ENCODE assay signal across 8 cellular contexts in genomic region chr15:101294731-101295606, GRCh38.
DNase-seq lines count a peak whose midpoint lies in the region; ATAC-seq and TF ChIP-seq lines count a peak whose summit lies in the region.

Gene SNRPA1 (minus strand): TSS chr15:101295248. CDS start chr15:101295178, 70 bp downstream.

- H3K9ac ChIP-seq in SK-N-MC (ENCODE audit: insufficient read length) = peak within 1 kb of the TSS; percentile 98

- H3K27me3 ChIP-seq in GM06990 (replicated peaks; ENCODE audit: control insufficient read depth, insufficient read depth, low read length) = no peaks in the 10 kb centered on the region

- H3K36me3 ChIP-seq in GM06990 (ENCODE audit: control insufficient read depth, insufficient read depth, low read length) = peaks cover 4% of the 10 kb centered on the region; the same call in 1 of the 2 replicates
- peaks cover 25% of the 10 kb centered on the region for H3K36me3 ChIP-seq in SK-N-MC (ENCODE audit: insufficient read depth, low read length)

- TF ChIP-seq CTCF in GM06990 (IDR thresholded peaks at IDR 0.05; ENCODE audit: insufficient read depth, low read length, poor library complexity, severe bottlenecking) = no peak

- H3K27me3 Mint-ChIP-seq in activated naive CD4-positive, alpha-beta T cell treated with anti-CD3 and anti-CD28 coated beads, Interleukin-2, amount 10 ng/mL, durations not matched to agents 7 days and 5 days = no peaks in the 10 kb centered on the region

- H3K27ac Mint-ChIP-seq in activated naive CD4-positive, alpha-beta T cell treated with anti-CD3 and anti-CD28 coated beads, Interleukin-2, amount 10 ng/mL, durations not matched to agents 7 days and 5 days = peak within 1 kb of the TSS; percentile 91

- H3K36me3 Mint-ChIP-seq in activated naive CD4-positive, alpha-beta T cell treated with anti-CD3 and anti-CD28 coated beads, Interleukin-2, amount 10 ng/mL, durations not matched to agents 7 days and 5 days = peaks cover 27% of the 10 kb centered on the region

- CTCF ChIA-PET in activated naive CD4-positive, alpha-beta T cell treated with anti-CD3 and anti-CD28 coated beads, Interleukin-2, amount 10 ng/mL, durations not matched to agents 7 days and 5 days (lab: Charles Lee) = interaction anchor here (0.9 to 5.4 kb wide), 9 partner anchors 10 to 360 kb away, joined by 3 to 20 read pairs (median 4); no protein-coding TSS in a partner anchor

- DNase-seq in GM06990 (ENCODE audit: extremely low read depth, insufficient read length) = peak; percentile 97
- DNase-seq in NCI-H1048 (lab: John Stamatoyannopoulos, UW) = peak; percentile 92
- DNase-seq in SK-N-MC (ENCODE audit: low read depth, low spot score) = peak; percentile 55
- peak; percentile 98 for DNase-seq in activated naive CD4-positive, alpha-beta T cell treated with anti-CD3 and anti-CD28 coated beads, Interleukin-2, amount 10 ng/mL, durations not matched to agents 7 days and 5 days
- DNase-seq in germinal center (ENCODE audit: low spot score) = peak; percentile 96
- peak; percentile 37 to 98 (median 92) for DNase-seq in nucleus accumbens (lab: John Stamatoyannopoulos, UW)
- peak; percentile 93 for DNase-seq in superior temporal gyrus (ENCODE audit: extremely low spot score)

- H3K4me3 ChIP-seq in GM06990 (replicated peaks; ENCODE audit: low read depth, low read length) = peak within 1 kb of the TSS; percentile 85
- H3K4me3 ChIP-seq in SK-N-MC = peak within 1 kb of the TSS; percentile 96

- peak; percentile 78 for ATAC-seq in HG02571 (IDR thresholded peaks at IDR 0.05; ENCODE audit: unreplicated experiment)

- H3K4me3 Mint-ChIP-seq in activated naive CD4-positive, alpha-beta T cell treated with anti-CD3 and anti-CD28 coated beads, Interleukin-2, amount 10 ng/mL, durations not matched to agents 7 days and 5 days = peak within 1 kb of the TSS; percentile 87

- H3K4me1 Mint-ChIP-seq in activated naive CD4-positive, alpha-beta T cell treated with anti-CD3 and anti-CD28 coated beads, Interleukin-2, amount 10 ng/mL, durations not matched to agents 7 days and 5 days = peaks cover 45% of the 10 kb centered on the region

- H3K9me3 Mint-ChIP-seq in activated naive CD4-positive, alpha-beta T cell treated with anti-CD3 and anti-CD28 coated beads, Interleukin-2, amount 10 ng/mL, durations not matched to agents 7 days and 5 days = no peaks in the 10 kb centered on the region

- H3K9me3 ChIP-seq in SK-N-MC (ENCODE audit: low read depth, low read length) = no peaks in the 10 kb centered on the region

- peak within 1 kb of the TSS; percentile 91 for H3K27ac ChIP-seq in SK-N-MC

Comparison
In these comparisons a context has a peak if more than half of its experiments do, and no peak if none do; other contexts are left out.
1. Peak in every context shown above with its lines: DNase-seq, ATAC-seq, H3K4me3 ChIP-seq and H3K27ac ChIP-seq.